Comparison of ENCODE assay signal across 13 cellular contexts in genomic region chr3:128307029-128307633, GRCh38.
DNase-seq lines count a peak whose midpoint lies in the region; ATAC-seq and TF ChIP-seq lines count a peak whose summit lies in the region.
"Had no signal": no experiment of that assay in that cellular context is flagged by ENCODE, and none has a peak within 500 bp of the region (broad histone marks: within the 10 kb centered on the region; RNA-seq: fewer than 3 reads in every experiment).

No MANE protein-coding gene starts in this region.

- H3K4me3 ChIP-seq in lower leg skin (ENCODE audit: low read depth, poor library complexity, severe bottlenecking) = no peak overlapping the region

- no peak overlapping the region for H3K23ac ChIP-seq in H9 (ENCODE audit: insufficient read length, low read depth, low read length)

- H3K27me3 ChIP-seq in H9 (ENCODE audit: insufficient read depth, low read length) = no peaks in the 10 kb centered on the region

- no peak overlapping the region for H3K18ac ChIP-seq in H9 (ENCODE audit: insufficient read length, low read depth, low read length)

- H2BK5ac ChIP-seq in H9 (ENCODE audit: insufficient read length, low read length) = no peak overlapping the region

- H3K4ac ChIP-seq in H9 (ENCODE audit: low read depth, low read length) = no peak overlapping the region

- H3K79me2 ChIP-seq in H9 (ENCODE audit: insufficient read depth, low read length) = no peaks in the 10 kb centered on the region

- no peaks in the 10 kb centered on the region for H3K9me3 ChIP-seq in H9 (ENCODE audit: control insufficient read depth, low read depth, low read length)

- no peak overlapping the region for H3K4me3 Mint-ChIP-seq in CD14-positive monocyte
- H3K4me3 Mint-ChIP-seq in H9 = no peak overlapping the region
- no peak overlapping the region for H3K4me3 Mint-ChIP-seq in Calu3 (ENCODE audit: low read depth, unreplicated experiment)
- H3K4me3 Mint-ChIP-seq: activated T-cell treated with anti-CD3 and anti-CD28 coated beads, Interleukin-2, amount 50 U/mL, for 4 hours had no signal

- no peak overlapping the region for H3K4me2 ChIP-seq in H9 (ENCODE audit: insufficient read depth, insufficient read length, low read length)

- H3K36me3 Mint-ChIP-seq in CD14-positive monocyte = peaks cover 31 to 36% of the 10 kb centered on the region in 2 donors
- H3K36me3 Mint-ChIP-seq in H9 (ENCODE audit: insufficient read depth in 1 of 3, low read depth in 3 of 3) = no peaks in the 10 kb centered on the region; a peak in 1 of 7 replicates
- peaks cover 4% of the 10 kb centered on the region for H3K36me3 Mint-ChIP-seq in Calu3 (ENCODE audit: insufficient read depth, unreplicated experiment)

- no peak overlapping the region for H2AFZ ChIP-seq in H9 (ENCODE audit: low read length)

- H3K4me1 ChIP-seq in H9 (ENCODE audit: insufficient read depth, low read length) = no peaks in the 10 kb centered on the region

- H3K4me1 Mint-ChIP-seq in CD14-positive monocyte (no peaks in the 10 kb centered on the region), H9 (peaks cover 0 to 3% of the 10 kb centered on the region in 2 experiments; a peak in 1 of 4 replicates), Calu3 (ENCODE audit: low read depth, unreplicated experiment) (no peaks in the 10 kb centered on the region)

- no peak overlapping the region for H4K8ac ChIP-seq in H9 (replicated peaks; ENCODE audit: insufficient read length, low read depth, low read length)

- intact Hi-C loops in CD14-positive monocyte (cut with micrococcal nuclease) (no loop called here), Calu3 (cut with micrococcal nuclease; ENCODE audit: unreplicated experiment) (loop anchor here (10.0 kb wide), 1 partner anchor 278 kb away; no protein-coding TSS in a partner anchor), lower leg skin (cut with DNase I; ENCODE audit: low total_unique reads) (no loop called here)

- no peak overlapping the region for H2BK15ac ChIP-seq in H9 (ENCODE audit: low read depth, low read length)

- H2BK120ac ChIP-seq in H9 (ENCODE audit: low read depth, low read length, poor library complexity, severe bottlenecking) = no peak overlapping the region

- H3K14ac ChIP-seq in H9 (ENCODE audit: insufficient read depth, low read length) = no peak overlapping the region

- H3K27me3 Mint-ChIP-seq in CD14-positive monocyte (ENCODE audit: low read depth in 3 of 3) = peaks cover 0 to 3% (median 0%) of the 10 kb centered on the region in 3 donors
- H3K27me3 Mint-ChIP-seq in H9 (ENCODE audit: low read depth) = no peaks in the 10 kb centered on the region
- H3K27me3 Mint-ChIP-seq in Calu3 (ENCODE audit: unreplicated experiment) = no peaks in the 10 kb centered on the region

- no peak overlapping the region for H2AK5ac ChIP-seq in H9 (ENCODE audit: insufficient read length, low read length)

- no peak overlapping the region for H4K5ac ChIP-seq in H9 (ENCODE audit: insufficient read length, low read depth, low read length)

- H2BK20ac ChIP-seq in H9 (ENCODE audit: low read depth, low read length, poor library complexity, severe bottlenecking) = no peak overlapping the region

- TF ChIP-seq CTCF in CD14-positive monocyte (IDR thresholded peaks at IDR 0.05) (no peak), H9 (conservative IDR thresholded peaks at IDR 0.05) (peak; percentile 33; the same call in 2 of the 3 replicates), Calu3 (IDR thresholded peaks at IDR 0.05; ENCODE audit: unreplicated experiment) (no peak), lower leg skin (IDR thresholded peaks at IDR 0.05) (no peak)

- H2BK12ac ChIP-seq in H9 (ENCODE audit: insufficient read length, low read depth, low read length) = no peak overlapping the region

- no peak for TF ChIP-seq POLR2A in lower leg skin (IDR thresholded peaks at IDR 0.05)

- no peak overlapping the region for H3T11ph ChIP-seq in H9 (ENCODE audit: low read length)

- ATAC-seq in GM19455 (IDR thresholded peaks at IDR 0.05; ENCODE audit: unreplicated experiment) = no peak
- ATAC-seq: activated T-cell treated with anti-CD3 and anti-CD28 coated beads, Interleukin-2, amount 50 U/mL, for 4 hours had no signal

- no CpG with 5 or more reads among the region's 3 CpGs for WGBS in H9 (ENCODE audit: extremely low coverage, insufficient read length, low lambda C conversion rate)
- 98 to 100% methylated on average over 3 of the region's 3 CpGs for WGBS in lower leg skin, 2 donors

- BruUV-seq in Calu3 (replicated peaks; lab: Mats Ljungman, UMichigan) = no TSS peak

- no peak overlapping the region for H3K27ac Mint-ChIP-seq in CD14-positive monocyte
- peak overlapping the region in 1 of 3 experiments; percentile 77; a peak in 2 of 7 replicates for H3K27ac Mint-ChIP-seq in H9
- H3K27ac Mint-ChIP-seq in Calu3 (ENCODE audit: unreplicated experiment) = no peak overlapping the region

- H3K9me3 Mint-ChIP-seq in CD14-positive monocyte (peaks cover 0 to 6% (median 0%) of the 10 kb centered on the region in 7 donors), H9 (no peaks in the 10 kb centered on the region), Calu3 (ENCODE audit: low read depth, unreplicated experiment) (no peaks in the 10 kb centered on the region)
- H3K9me3 Mint-ChIP-seq: activated T-cell treated with anti-CD3 and anti-CD28 coated beads, Interleukin-2, amount 50 U/mL, for 4 hours had no signal

- no peaks in the 10 kb centered on the region for H4K20me1 ChIP-seq in H9 (ENCODE audit: control insufficient read depth, insufficient read depth, insufficient read length)

- no peaks in the 10 kb centered on the region for H3K79me1 ChIP-seq in H9 (ENCODE audit: insufficient read depth, low read depth, low read length, poor library complexity, severe bottlenecking)

- H4K91ac ChIP-seq in H9 (ENCODE audit: insufficient read length, low read depth, low read length) = no peak overlapping the region

- no peak overlapping the region for H3K27ac ChIP-seq in H9 (ENCODE audit: insufficient read length, low read depth, low read length)

- H3K56ac ChIP-seq in H9 (ENCODE audit: insufficient read length, low read depth, low read length) = no peak overlapping the region

- DNase-seq in CD14-positive monocyte (ENCODE audit: low spot score) = peak; percentile 26
- peak; percentile 27 for DNase-seq in H9
- peak; percentile 39 for DNase-seq in SK-N-DZ (ENCODE audit: low spot score)
- peak; percentile 65 for DNase-seq in left kidney (ENCODE audit: low read depth, low spot score)
- no peak for DNase-seq in DMS153 (lab: John Stamatoyannopoulos, UW)
- DNase-seq in Calu3 = no peak
- no peak for DNase-seq in lower leg skin (ENCODE audit: low spot score in 2 of 2)
- DNase-seq: activated T-cell treated with anti-CD3 and anti-CD28 coated beads, Interleukin-2, amount 50 U/mL, for 4 hours; cortex of kidney; GOT3; NCI-H1436 treated with DMSO at 0.1 percent for 48 hours; stimulated activated naive CD4-positive, alpha-beta T cell treated with Interleukin-2 at 50 U/mL for 16 hours had no signal

- no peaks in the 10 kb centered on the region for H3K23me2 ChIP-seq in H9 (ENCODE audit: insufficient read length, low read depth, low read length, poor library complexity, severe bottlenecking)

- CTCF ChIA-PET in Calu3 (lab: Charles Lee) = interaction anchor here (1.0 to 1.6 kb wide), 3 partner anchors 10 to 277 kb away, joined by 3 to 8 read pairs (median 3); no protein-coding TSS in a partner anchor

- no peak overlapping the region for H3K9ac ChIP-seq in H9 (ENCODE audit: extremely low read depth, insufficient read length, low read length)

Comparison
In these comparisons a context has a peak if more than half of its experiments do, and no peak if none do; other contexts are left out.
1. DNase-seq: peak in CD14-positive monocyte (single experiment), H9 (single experiment), SK-N-DZ (single experiment) and left kidney (single experiment); none in DMS153 (single experiment), Calu3 (single experiment) and lower leg skin (0 of 2).